Comparison of ENCODE assay signal across 1 cellular context in genomic region chr19:1094978-1095701, GRCh38.
TF ChIP-seq lines count a peak whose summit lies in the region.

Gene POLR2E, minus strand, starts transcription at chr19:1095375. Its CDS starts 60 bp downstream, at chr19:1095315.

TF ChIP-seq in HEK293, 187 proteins besides CTCF, POLR2A, EP300 and RAD21 (continued from another document and continues in another):
- TF ChIP-seq PRDM10 (tag by site-specific recombination; IDR thresholded peaks at IDR 0.05) (peak; percentile 70), INSM2 (tag by site-specific recombination; IDR thresholded peaks at IDR 0.05) (no peak), ZNF354C (tag by site-specific recombination; IDR thresholded peaks at IDR 0.05; ENCODE audit: borderline replicate concordance, low read depth) (no peak), ZNF677 (tag by site-specific recombination; IDR thresholded peaks at IDR 0.05) (no peak), ZNF16 (tag by site-specific recombination; IDR thresholded peaks at IDR 0.05; ENCODE audit: low read depth) (no peak), ZBTB7A (tag by site-specific recombination; IDR thresholded peaks at IDR 0.05; ENCODE audit: low read depth) (no peak), ZNF394 (tag by site-specific recombination; IDR thresholded peaks at IDR 0.05; ENCODE audit: borderline replicate concordance) (no peak), ZNF366 (tag by site-specific recombination; conservative IDR thresholded peaks at IDR 0.05) (no peak), ZNF792 (tag by site-specific recombination; IDR thresholded peaks at IDR 0.05) (no peak), ZNF768 (tag by site-specific recombination; IDR thresholded peaks at IDR 0.05) (no peak), SP7 (tag by site-specific recombination; IDR thresholded peaks at IDR 0.05) (peak; percentile 64; the same call in 1 of the 2 replicates), ZNF664 (tag by site-specific recombination; IDR thresholded peaks at IDR 0.05) (no peak), ZNF549 (tag by site-specific recombination; IDR thresholded peaks at IDR 0.05) (no peak), ZNF776 (tag by site-specific recombination; IDR thresholded peaks at IDR 0.05; ENCODE audit: borderline replicate concordance) (no peak), ZNF544 (tag by site-specific recombination; IDR thresholded peaks at IDR 0.05) (no peak), ZNF266 (tag by site-specific recombination; IDR thresholded peaks at IDR 0.05; ENCODE audit: low read depth) (no peak), ZNF707 (tag by site-specific recombination; IDR thresholded peaks at IDR 0.05) (no peak), ZNF513 (tag by site-specific recombination; IDR thresholded peaks at IDR 0.05) (no peak), SCRT1 (tag by site-specific recombination; IDR thresholded peaks at IDR 0.05; ENCODE audit: borderline replicate concordance) (peak; percentile 96), ZBTB1 (tag by site-specific recombination; IDR thresholded peaks at IDR 0.05) (no peak), ZNF19 (tag by site-specific recombination; IDR thresholded peaks at IDR 0.05; ENCODE audit: low read depth) (no peak), ZFP41 (tag by site-specific recombination; IDR thresholded peaks at IDR 0.05; ENCODE audit: borderline replicate concordance) (no peak), ZNF223 (tag by site-specific recombination; IDR thresholded peaks at IDR 0.05) (no peak), MYNN (tag by site-specific recombination; IDR thresholded peaks at IDR 0.05; ENCODE audit: borderline replicate concordance) (no peak), PRDM1 (tag by site-specific recombination; IDR thresholded peaks at IDR 0.05) (no peak), ZNF174 (tag by site-specific recombination; IDR thresholded peaks at IDR 0.05) (no peak), SCRT2 (tag by site-specific recombination; IDR thresholded peaks at IDR 0.05) (peak; percentile 100), REST (tag by site-specific recombination; IDR thresholded peaks at IDR 0.05) (no peak), ZIC2 (tag by site-specific recombination; IDR thresholded peaks at IDR 0.05) (no peak), ZNF362 (tag by site-specific recombination; IDR thresholded peaks at IDR 0.05) (no peak), ZNF785 (tag by site-specific recombination; IDR thresholded peaks at IDR 0.05) (no peak), ZNF248 (tag by site-specific recombination; IDR thresholded peaks at IDR 0.05) (no peak), ZSCAN30 (tag by site-specific recombination; IDR thresholded peaks at IDR 0.05) (no peak), YY1 (tag by site-specific recombination; IDR thresholded peaks at IDR 0.05) (peak; percentile 10; the same call in 1 of the 2 replicates), ZNF558 (tag by site-specific recombination; IDR thresholded peaks at IDR 0.05) (no peak), HOXD13 (CRISPR knock-in tag; IDR thresholded peaks at IDR 0.05; ENCODE audit: borderline replicate concordance) (peak; percentile 97; the same call in 1 of the 2 replicates), BCL6B (tag by site-specific recombination; IDR thresholded peaks at IDR 0.05) (no peak), ZNF23 (tag by site-specific recombination; IDR thresholded peaks at IDR 0.05; ENCODE audit: borderline replicate concordance) (no peak), YY2 (tag by site-specific recombination; IDR thresholded peaks at IDR 0.05) (peak; percentile 87), ZSCAN16 (tag by site-specific recombination; IDR thresholded peaks at IDR 0.05) (no peak), KLF7 (tag by site-specific recombination; IDR thresholded peaks at IDR 0.05; ENCODE audit: borderline replicate concordance) (no peak), ZNF530 (tag by site-specific recombination; IDR thresholded peaks at IDR 0.05; ENCODE audit: low read depth) (no peak), ZNF10 (tag by site-specific recombination; IDR thresholded peaks at IDR 0.05) (no peak), ZNF416 (tag by site-specific recombination; IDR thresholded peaks at IDR 0.05) (no peak), ZNF2 (tag by site-specific recombination; IDR thresholded peaks at IDR 0.05) (no peak), ZBTB20 (tag by site-specific recombination; IDR thresholded peaks at IDR 0.05) (no peak), ZEB2 (tag by site-specific recombination; IDR thresholded peaks at IDR 0.05) (peak; percentile 68; the same call in 1 of the 2 replicates), KLF1 (tag by site-specific recombination; IDR thresholded peaks at IDR 0.05) (no peak), HOXC10 (CRISPR knock-in tag; IDR thresholded peaks at IDR 0.05) (no peak), ZNF580 (tag by site-specific recombination; IDR thresholded peaks at IDR 0.05) (no peak), ZNF398 (tag by site-specific recombination; IDR thresholded peaks at IDR 0.05) (no peak), ZNF560 (tag by site-specific recombination; IDR thresholded peaks at IDR 0.05; ENCODE audit: borderline replicate concordance) (no peak), WT1 (tag by site-specific recombination; IDR thresholded peaks at IDR 0.05) (no peak), ZNF561 (tag by site-specific recombination; IDR thresholded peaks at IDR 0.05; ENCODE audit: borderline replicate concordance) (peak; percentile 19; the same call in 1 of the 2 replicates), ZNF555 (tag by site-specific recombination; conservative IDR thresholded peaks at IDR 0.05) (no peak), ZNF629 (tag by site-specific recombination; IDR thresholded peaks at IDR 0.05) (no peak; the same call in 1 of the 2 replicates), ZNF202 (tag by site-specific recombination; IDR thresholded peaks at IDR 0.05; ENCODE audit: borderline replicate concordance) (no peak), MZF1 (tag by site-specific recombination; IDR thresholded peaks at IDR 0.05; ENCODE audit: borderline replicate concordance) (no peak), ZNF239 (tag by site-specific recombination; IDR thresholded peaks at IDR 0.05) (no peak), ZNF112 (tag by site-specific recombination; IDR thresholded peaks at IDR 0.05) (no peak), ZFP3 (tag by site-specific recombination; IDR thresholded peaks at IDR 0.05; ENCODE audit: low read depth) (no peak)
